10 cellular contexts compared by ENCODE assay signal in genomic region chr10:103216378-103216777, GRCh38. TPM values are rescaled to one million over a fixed set of nuclear protein-coding genes. Genes with fewer than 3 reads are reported as not detected.
DNase-seq lines count a peak whose midpoint lies in the region; TF ChIP-seq lines count a peak whose summit lies in the region.
"Not testable (repeated sequence)": the region's sequence is repeated elsewhere in the genome, so short reads cannot be mapped to it uniquely, and the experiment has no call there.
"Had no signal": no experiment of that assay in that cellular context is flagged by ENCODE, and none has a peak within 500 bp of the region (broad histone marks: within the 10 kb centered on the region; RNA-seq: fewer than 3 reads in every experiment).

No MANE protein-coding gene starts in this region.

- H3K9me2 ChIP-seq in GM23248 (ENCODE audit: insufficient read depth): not testable (repeated sequence)

- not testable (repeated sequence) for H3K9ac ChIP-seq in GM23248; mammary epithelial cell (ENCODE audit: insufficient read depth, low read length); trophoblast cell (ENCODE audit: low read length)
- H3K9ac ChIP-seq in HUES64 (ENCODE audit: low read depth, low read length): 0 out of 2 replicates have a peak overlapping the region, but pooled peaks have one; percentile 20

- H2AFZ ChIP-seq in GM23248 (peak overlapping the region; percentile 51), mammary epithelial cell (ENCODE audit: low read depth, low read length) (peak overlapping the region; percentile 39)
- H2AFZ ChIP-seq in trophoblast cell (ENCODE audit: insufficient read depth, low read length, poor library complexity): not testable (repeated sequence)

- CTCF ChIA-PET in mammary epithelial cell (lab: Charles Lee; ENCODE audit: low non-redundant PET): not testable (repeated sequence)

- H4K8ac ChIP-seq in trophoblast cell (ENCODE audit: low read depth, low read length): not testable (repeated sequence)

- not testable (repeated sequence) for H2AK5ac ChIP-seq in trophoblast cell (ENCODE audit: low read length)

- H3K4ac ChIP-seq in trophoblast cell (ENCODE audit: low read depth, low read length): not testable (repeated sequence)

- H3K9me3 ChIP-seq in GM23248 (ENCODE audit: low read depth); HUES64 (ENCODE audit: insufficient read depth, low read depth, low read length); SJSA1 (replicated peaks); mammary epithelial cell (replicated peaks; ENCODE audit: insufficient read depth, low read length); mesodermal cell (ENCODE audit: control insufficient read depth, low read length); trophoblast cell (ENCODE audit: insufficient read depth, low read depth, low read length): not testable (repeated sequence)

- BruUV-seq in mammary epithelial cell (replicated peaks; lab: Mats Ljungman, UMichigan): not testable (repeated sequence)

- not testable (repeated sequence) for H3F3A ChIP-seq in GM23248 (ENCODE audit: insufficient read depth)

- not testable (repeated sequence) for H3K79me2 ChIP-seq in GM23248 (ENCODE audit: insufficient read depth); mammary epithelial cell (ENCODE audit: insufficient read depth, low read length); trophoblast cell (ENCODE audit: control insufficient read depth, insufficient read depth, low read length, poor library complexity)

- H2BK12ac ChIP-seq in trophoblast cell (ENCODE audit: low read length): not testable (repeated sequence)

- DNase-seq in AG10803 (ENCODE audit: low read depth): peak; percentile 81
- not testable (repeated sequence) for DNase-seq in GM23248, mammary epithelial cell
- peak; percentile 63 to 64 for DNase-seq in SJSA1 (ENCODE audit: low read depth in 1 of 2, low spot score in 2 of 2)
- peak; percentile 19 for DNase-seq in glomerular visceral epithelial cell (ENCODE audit: extremely low spot score)
- peak; percentile 27 to 61 for DNase-seq in trophoblast cell

- not testable (repeated sequence) for H3K79me1 ChIP-seq in trophoblast cell (ENCODE audit: low read length)

- H3K36me3 ChIP-seq in GM23248 (ENCODE audit: low read depth); HUES64 (ENCODE audit: insufficient read depth, low read length); SJSA1; mammary epithelial cell (ENCODE audit: insufficient read depth, low read length); mesodermal cell (ENCODE audit: control insufficient read depth, insufficient read depth, low read length); trophoblast cell (ENCODE audit: control insufficient read depth in 1 of 2, insufficient read depth in 2 of 2, low read length in 2 of 2): not testable (repeated sequence)

- H4K91ac ChIP-seq in trophoblast cell (ENCODE audit: low read depth, low read length): not testable (repeated sequence)

- in situ Hi-C loops in GM23248 (cut with MboI); mammary epithelial cell (cut with MboI; ENCODE audit: low sequenced_read_pairs in 2 of 2): not testable (repeated sequence)

- not testable (repeated sequence) for H3K27me3 ChIP-seq in GM23248 (replicated peaks; ENCODE audit: insufficient read depth); HUES64 (ENCODE audit: insufficient read depth, low read length); SJSA1 (replicated peaks); mammary epithelial cell (ENCODE audit: insufficient read depth, low read length); trophoblast cell (ENCODE audit: insufficient read depth, low read length)

- not testable (repeated sequence) for H4K12ac ChIP-seq in trophoblast cell (ENCODE audit: low read depth, low read length)

- dilution Hi-C loops in mammary epithelial cell (cut with HindIII; ENCODE audit: low sequenced_read_pairs): not testable (repeated sequence)

- peak overlapping the region; percentile 27 for H3K4me2 ChIP-seq in GM23248 (ENCODE audit: unreplicated experiment)
- not testable (repeated sequence) for H3K4me2 ChIP-seq in mammary epithelial cell (ENCODE audit: insufficient read depth, low read depth, low read length); trophoblast cell (ENCODE audit: low read length)

- not testable (repeated sequence) for H3K14ac ChIP-seq in trophoblast cell (ENCODE audit: low read length)

- H4K20me1 ChIP-seq in GM23248 (ENCODE audit: insufficient read depth); mammary epithelial cell (ENCODE audit: insufficient read depth, low read length): not testable (repeated sequence)

- not testable (repeated sequence) for H2BK120ac ChIP-seq in trophoblast cell (ENCODE audit: insufficient read depth, low read length, poor library complexity)

- not testable (repeated sequence) for TF ChIP-seq CTCF in AG10803 (conservative IDR thresholded peaks at IDR 0.05; ENCODE audit: low read length); mammary epithelial cell (conservative IDR thresholded peaks at IDR 0.05 in 1 of 2, IDR thresholded peaks at IDR 0.05 in 1 of 2; ENCODE audit: extremely low read depth in 1 of 2, insufficient read depth in 1 of 2, low read depth in 1 of 2, low read length in 2 of 2)

- not testable (repeated sequence) for H3K27ac ChIP-seq in GM23248; HUES64 (ENCODE audit: low read depth, low read length); mammary epithelial cell (ENCODE audit: insufficient read depth, low read depth, low read length)
- peak overlapping the region; percentile 40; the same call in 1 of the 2 replicates for H3K27ac ChIP-seq in SJSA1
- H3K27ac ChIP-seq in mesodermal cell (ENCODE audit: low read depth, low read length, severe bottlenecking): peak overlapping the region; percentile 82
- peak overlapping the region; percentile 79 for H3K27ac ChIP-seq in trophoblast cell (ENCODE audit: low read depth, low read length)

- intact Hi-C loops in mammary epithelial cell (cut with micrococcal nuclease): not testable (repeated sequence)

- not testable (repeated sequence) for H3K4me1 ChIP-seq in GM23248 (ENCODE audit: insufficient read depth); mammary epithelial cell (ENCODE audit: insufficient read depth, low read length); trophoblast cell (ENCODE audit: control insufficient read depth in 1 of 2, insufficient read depth in 2 of 2, low read length in 2 of 2)
- H3K4me1 ChIP-seq in HUES64 (ENCODE audit: insufficient read depth, low read length) (peaks cover 14% of the 10 kb centered on the region), SJSA1 (replicated peaks) (peaks cover 13% of the 10 kb centered on the region), mesodermal cell (ENCODE audit: control insufficient read depth, insufficient read depth, low read length, poor library complexity, severe bottlenecking) (peaks cover 12% of the 10 kb centered on the region)

- 16 to 27% methylated on average over 4 of the region's 4 CpGs for WGBS in GM23248 (ENCODE audit: low coverage in 1 of 2, low lambda C conversion rate in 2 of 2, missing lambda C conversion rate in 2 of 2), 2 experiments
- WGBS in HUES64: 73% methylated on average over 4 of the region's 4 CpGs
- 20% methylated on average over 4 of the region's 4 CpGs for WGBS in mammary epithelial cell (ENCODE audit: low coverage, missing lambda C conversion rate)
- WGBS in mesodermal cell (ENCODE audit: insufficient coverage in 2 of 2), 2 experiments: 61 to 72% methylated on average over 2 of the region's 4 CpGs
- no CpG with 5 or more reads among the region's 4 CpGs for WGBS in trophoblast cell (ENCODE audit: extremely low coverage, insufficient coverage, insufficient read length)

- H3K23ac ChIP-seq in trophoblast cell (ENCODE audit: low read length): not testable (repeated sequence)

- H2BK5ac ChIP-seq in trophoblast cell (ENCODE audit: low read depth, low read length, poor library complexity): not testable (repeated sequence)

- not testable (repeated sequence) for H3K4me3 ChIP-seq in AG10803 (ENCODE audit: low read length); GM23248; HUES64 (ENCODE audit: low read length); SJSA1; mammary epithelial cell (replicated peaks in 1 of 3; ENCODE audit: insufficient read depth in 1 of 3, low read depth in 2 of 3, low read length in 3 of 3); mesodermal cell (ENCODE audit: extremely low read depth, insufficient read depth, low read length, poor library complexity, severe bottlenecking); trophoblast cell (ENCODE audit: low read depth, low read length)

- H3K18ac ChIP-seq in trophoblast cell (ENCODE audit: low read length): not testable (repeated sequence)

RNA-seq across cellular contexts. Expression of gene NT5C2, which starts 23.3 kb away (rescaled TPM):
- 69.0 and 99.7 TPM in 2 replicates for total RNA-seq in GM23248 (2014; rRNA removed; shearing (Covaris generic))
- 52.6 and 58.2 TPM in 2 replicates for polyA plus RNA-seq in GM23248 (2016; fragmentation: Nextera tagmentation; extraction: Ambion mirVana)
- 39.7 TPM for polyA plus RNA-seq in HUES64 (2013, experiment 1 of 2)
- polyA plus RNA-seq in HUES64 (2013, experiment 2 of 2): 40.6 TPM
- 97.2 and 107 TPM in 2 replicates for total RNA-seq in SJSA1 (2014; rRNA removed; shearing (Covaris generic))
- total RNA-seq in mammary epithelial cell: 10 to 100 TPM; 53.2 to 62.4 TPM
- 31.4 TPM for polyA plus RNA-seq in mammary epithelial cell
- polyA minus RNA-seq in mammary epithelial cell: 29.7 TPM
- 62.5 TPM for polyA plus RNA-seq in mesodermal cell (2013, experiment 1 of 2)
- polyA plus RNA-seq in mesodermal cell (2013, experiment 2 of 2): 65.1 TPM
- 62.0 and 62.9 TPM in 2 replicates for polyA plus RNA-seq in trophoblast cell (2013)

RNA-seq across cellular contexts. Expression of gene RPEL1, which starts 29.3 kb away (rescaled TPM):
- not detected in 2 replicates for total RNA-seq in GM23248 (2014; rRNA removed; shearing (Covaris generic))
- polyA plus RNA-seq in GM23248 (2016; fragmentation: Nextera tagmentation; extraction: Ambion mirVana) (0.09 TPM in 1 of 2 replicates, not detected in the other), mammary epithelial cell (0.12 TPM)
- not detected for polyA plus RNA-seq in HUES64 (2013, experiment 1 of 2)
- polyA plus RNA-seq in HUES64 (2013, experiment 2 of 2): not detected
- 0.13 TPM in 1 of 2 replicates, not detected in the other for total RNA-seq in SJSA1 (2014; rRNA removed; shearing (Covaris generic))
- under 1 TPM in 1 of 2 donors, not detected in 1; 0.17 TPM for total RNA-seq in mammary epithelial cell
- polyA minus RNA-seq in mammary epithelial cell: not detected
- polyA plus RNA-seq in mesodermal cell (2013, experiment 1 of 2): not detected
- not detected for polyA plus RNA-seq in mesodermal cell (2013, experiment 2 of 2)
- polyA plus RNA-seq in trophoblast cell (2013): not detected in 2 replicates
- total RNA-seq: CD4-positive, alpha-beta memory T cell; H7 had no signal
- polyA plus RNA-seq: CD4-positive, alpha-beta memory T cell had no signal
